In genomic region chr12:74847169-74847568, GRCh38 we compare ENCODE assay signal across 25 cellular contexts.
"Had no signal": no experiment of that assay in that cellular context is flagged by ENCODE, and none has a peak within 500 bp of the region (broad histone marks: within the 10 kb centered on the region; RNA-seq: fewer than 3 reads in every experiment).

No MANE protein-coding gene starts in this region.

- H3K36me3 ChIP-seq: breast epithelium, esophagus muscularis mucosa, heart left ventricle, right lobe of liver, upper lobe of left lung had no signal

- H3K27me3 ChIP-seq: breast epithelium, esophagus muscularis mucosa, foreskin keratinocyte, heart left ventricle, right lobe of liver, upper lobe of left lung had no signal

- H3K4me3 ChIP-seq: breast epithelium, esophagus muscularis mucosa, heart left ventricle, mucosa of descending colon, right lobe of liver, upper lobe of left lung had no signal

- H3K9me3 Mint-ChIP-seq: activated B cell treated with CpG ODN at 0.5 μM for 24 hours; activated CD8-positive, alpha-beta T cell treated with anti-CD3 and anti-CD28 coated beads for 36 hours; activated naive CD4-positive, alpha-beta T cell treated with anti-CD3 and anti-CD28 coated beads, Interleukin-2, amount 50 U/mL, for 24 hours; activated naive CD8-positive, alpha-beta T cell treated with anti-CD3 and anti-CD28 coated beads, Interleukin-2, amount 50 U/mL, for 24 hours; activated T-cell treated with anti-CD3 and anti-CD28 coated beads, Interleukin-2, amount 50 U/mL, for 4 hours; activated T-helper 17 cell treated with anti-CD3 and anti-CD28 coated beads, Interleukin-2, amount 50 U/mL, for 72 hours; nephron progenitor cell; stimulated activated effector memory CD8-positive, alpha-beta T cell treated with anti-CD3 and anti-CD28 coated beads, Interleukin-12 subunit alpha, Interleukin-12 subunit beta, amount 100 ng/mL, for 72 hours; stimulated activated naive CD8-positive, alpha-beta T cell treated with anti-CD3 and anti-CD28 coated beads, Interleukin-15, Interleukin-2, amounts not matched to agents 100 ng/mL and 50 ng/mL, for 24 hours; T-helper 2 cell treated with Interferon-gamma antibody and Interleukin-4, amounts not matched to agents 5 μg/mL and 100 μg/mL, for 36 hours had no signal

- H3K36me3 Mint-ChIP-seq: activated naive CD4-positive, alpha-beta T cell treated with anti-CD3 and anti-CD28 coated beads, Interleukin-2, amount 50 U/mL, for 24 hours; stimulated activated effector memory CD8-positive, alpha-beta T cell treated with anti-CD3 and anti-CD28 coated beads, Interleukin-12 subunit alpha, Interleukin-12 subunit beta, amount 100 ng/mL, for 72 hours had no signal

- H3K27me3 Mint-ChIP-seq: activated B cell treated with CpG ODN at 0.5 μM for 24 hours; activated CD8-positive, alpha-beta T cell treated with anti-CD3 and anti-CD28 coated beads for 36 hours; activated naive CD4-positive, alpha-beta T cell treated with anti-CD3 and anti-CD28 coated beads, Interleukin-2, amount 50 U/mL, for 24 hours; activated naive CD8-positive, alpha-beta T cell treated with anti-CD3 and anti-CD28 coated beads, Interleukin-2, amount 50 U/mL, for 24 hours; activated T-helper 17 cell treated with anti-CD3 and anti-CD28 coated beads, Interleukin-2, amount 50 U/mL, for 72 hours; stimulated activated naive CD8-positive, alpha-beta T cell treated with anti-CD3 and anti-CD28 coated beads, Interleukin-15, Interleukin-2, amounts not matched to agents 100 ng/mL and 50 ng/mL, for 24 hours had no signal

- H3K4me1 Mint-ChIP-seq: activated B cell treated with CpG ODN at 0.5 μM for 24 hours; activated naive CD4-positive, alpha-beta T cell treated with anti-CD3 and anti-CD28 coated beads, Interleukin-2, amount 50 U/mL, for 24 hours; activated naive CD8-positive, alpha-beta T cell treated with anti-CD3 and anti-CD28 coated beads, Interleukin-2, amount 50 U/mL, for 24 hours; activated T-helper 17 cell treated with anti-CD3 and anti-CD28 coated beads, Interleukin-2, amount 50 U/mL, for 72 hours; stimulated activated effector memory CD8-positive, alpha-beta T cell treated with anti-CD3 and anti-CD28 coated beads, Interleukin-12 subunit alpha, Interleukin-12 subunit beta, amount 100 ng/mL, for 72 hours had no signal

- H3K27ac Mint-ChIP-seq: activated B cell treated with CpG ODN at 0.5 μM for 24 hours; activated CD8-positive, alpha-beta T cell treated with anti-CD3 and anti-CD28 coated beads for 36 hours; activated naive CD4-positive, alpha-beta T cell treated with anti-CD3 and anti-CD28 coated beads, Interleukin-2, amount 50 U/mL, for 24 hours; activated naive CD8-positive, alpha-beta T cell treated with anti-CD3 and anti-CD28 coated beads, Interleukin-2, amount 50 U/mL, for 24 hours; activated T-helper 17 cell treated with anti-CD3 and anti-CD28 coated beads, Interleukin-2, amount 50 U/mL, for 72 hours; nephron progenitor cell; stimulated activated effector memory CD8-positive, alpha-beta T cell treated with anti-CD3 and anti-CD28 coated beads, Interleukin-12 subunit alpha, Interleukin-12 subunit beta, amount 100 ng/mL, for 72 hours; stimulated activated naive CD8-positive, alpha-beta T cell treated with anti-CD3 and anti-CD28 coated beads, Interleukin-15, Interleukin-2, amounts not matched to agents 100 ng/mL and 50 ng/mL, for 24 hours; T-helper 2 cell treated with Interferon-gamma antibody and Interleukin-4, amounts not matched to agents 5 μg/mL and 100 μg/mL, for 36 hours had no signal

- H3K4me1 ChIP-seq: breast epithelium, esophagus muscularis mucosa, foreskin keratinocyte, heart left ventricle, right lobe of liver, upper lobe of left lung had no signal

- H3K27ac ChIP-seq: breast epithelium, esophagus muscularis mucosa, foreskin keratinocyte, heart left ventricle, right lobe of liver, upper lobe of left lung had no signal

- ATAC-seq: activated CD8-positive, alpha-beta T cell treated with anti-CD3 and anti-CD28 coated beads for 36 hours; activated naive CD8-positive, alpha-beta T cell treated with anti-CD3 and anti-CD28 coated beads, Interleukin-2, amount 50 U/mL, for 24 hours; activated T-cell treated with anti-CD3 and anti-CD28 coated beads, Interleukin-2, amount 50 U/mL, for 4 hours; activated T-helper 17 cell treated with anti-CD3 and anti-CD28 coated beads, Interleukin-2, amount 50 U/mL, for 72 hours; foreskin keratinocyte; heart left ventricle; left ventricle myocardium superior; mucosa of descending colon had no signal

- DNase-seq: activated B cell treated with CpG ODN at 0.5 μM for 24 hours; activated CD4-positive, alpha-beta T cell treated with anti-CD3 and anti-CD28 coated beads, Interleukin-2, amount 50 U/mL, for 1 hour; activated CD8-positive, alpha-beta T cell treated with anti-CD3 and anti-CD28 coated beads for 36 hours; activated naive CD8-positive, alpha-beta T cell treated with anti-CD3 and anti-CD28 coated beads, Interleukin-2, amount 50 U/mL, for 24 hours; activated T-cell treated with anti-CD3 and anti-CD28 coated beads, Interleukin-2, amount 50 U/mL, for 4 hours; amygdala; central memory CD4-positive, alpha-beta T cell; foreskin keratinocyte; heart left ventricle; left ventricle myocardium superior; mucosa of descending colon; nephron progenitor cell; nucleus accumbens; right lobe of liver; stimulated activated CD4-positive, alpha-beta T cell treated with anti-CD3 and anti-CD28 coated beads, Interleukin-4, amount 100 ng/mL, for 24 hours; substantia nigra; T-helper 1 cell; upper lobe of left lung had no signal

- H3K9me3 ChIP-seq: breast epithelium, esophagus muscularis mucosa, heart left ventricle, mucosa of descending colon, right lobe of liver, upper lobe of left lung had no signal

- H3K4me3 Mint-ChIP-seq: activated B cell treated with CpG ODN at 0.5 μM for 24 hours; activated CD8-positive, alpha-beta T cell treated with anti-CD3 and anti-CD28 coated beads for 36 hours; activated naive CD4-positive, alpha-beta T cell treated with anti-CD3 and anti-CD28 coated beads, Interleukin-2, amount 50 U/mL, for 24 hours; activated naive CD8-positive, alpha-beta T cell treated with anti-CD3 and anti-CD28 coated beads, Interleukin-2, amount 50 U/mL, for 24 hours; activated T-cell treated with anti-CD3 and anti-CD28 coated beads, Interleukin-2, amount 50 U/mL, for 4 hours; activated T-helper 17 cell treated with anti-CD3 and anti-CD28 coated beads, Interleukin-2, amount 50 U/mL, for 72 hours; nephron progenitor cell; stimulated activated effector memory CD8-positive, alpha-beta T cell treated with anti-CD3 and anti-CD28 coated beads, Interleukin-12 subunit alpha, Interleukin-12 subunit beta, amount 100 ng/mL, for 72 hours; stimulated activated naive CD8-positive, alpha-beta T cell treated with anti-CD3 and anti-CD28 coated beads, Interleukin-15, Interleukin-2, amounts not matched to agents 100 ng/mL and 50 ng/mL, for 24 hours; T-helper 2 cell treated with Interferon-gamma antibody and Interleukin-4, amounts not matched to agents 5 μg/mL and 100 μg/mL, for 36 hours had no signal
